13 cellular contexts compared by ENCODE assay signal in genomic region chr15:97316362-97316761, GRCh38.
DNase-seq lines count a peak whose midpoint lies in the region; ATAC-seq and TF ChIP-seq lines count a peak whose summit lies in the region.
"Had no signal": no experiment of that assay in that cellular context is flagged by ENCODE, and none has a peak within 500 bp of the region (broad histone marks: within the 10 kb centered on the region; RNA-seq: fewer than 3 reads in every experiment).

No MANE protein-coding gene starts in this region.

- intact Hi-C loops in activated CD8-positive, alpha-beta T cell treated with anti-CD3 and anti-CD28 coated beads for 36 hours (cut with micrococcal nuclease), result no loop called here

- TF ChIP-seq CTCF in activated CD8-positive, alpha-beta T cell treated with anti-CD3 and anti-CD28 coated beads for 36 hours (IDR thresholded peaks at IDR 0.05), result no peak

- no peak overlapping the region for H3K27ac Mint-ChIP-seq in activated CD8-positive, alpha-beta T cell treated with anti-CD3 and anti-CD28 coated beads for 36 hours
- H3K27ac Mint-ChIP-seq in T-cell, result no peak overlapping the region
- H3K27ac Mint-ChIP-seq: CD8-positive, alpha-beta T cell had no signal

- POLR2A ChIA-PET in HEK293T (lab: Yijun Ruan, JAX), result no interaction called here
- POLR2A ChIA-PET in activated CD8-positive, alpha-beta T cell treated with anti-CD3 and anti-CD28 coated beads for 36 hours (lab: Charles Lee), result no interaction called here
- POLR2A ChIA-PET in T-cell (lab: Charles Lee), result no interaction called here

- CTCF ChIA-PET in HEK293T (lab: Yijun Ruan, JAX) (no interaction called here), T-cell (lab: Charles Lee) (no interaction called here)
- CTCF ChIA-PET in activated CD8-positive, alpha-beta T cell treated with anti-CD3 and anti-CD28 coated beads for 36 hours (lab: Charles Lee), result no interaction called here

- H3K27me3 Mint-ChIP-seq in activated CD8-positive, alpha-beta T cell treated with anti-CD3 and anti-CD28 coated beads for 36 hours, result no peaks in the 10 kb centered on the region
- H3K27me3 Mint-ChIP-seq in T-cell, result no peaks in the 10 kb centered on the region

- no peaks in the 10 kb centered on the region for H3K36me3 Mint-ChIP-seq in activated CD8-positive, alpha-beta T cell treated with anti-CD3 and anti-CD28 coated beads for 36 hours (ENCODE audit: low read depth)
- H3K36me3 Mint-ChIP-seq in T-cell, result no peaks in the 10 kb centered on the region
- H3K36me3 Mint-ChIP-seq: CD8-positive, alpha-beta T cell had no signal

- peak; percentile 43 for DNase-seq in NCI-H748 (lab: John Stamatoyannopoulos, UW; ENCODE audit: unreplicated experiment)
- no peak for DNase-seq in NCI-H748 treated with DMSO at 0.1 percent for 48 hours (lab: John Stamatoyannopoulos, UW)
- DNase-seq in HEK293T (ENCODE audit: extremely low spot score), result peak; percentile 37
- peak; percentile 44 for DNase-seq in NCI-H69 (lab: John Stamatoyannopoulos, UW)
- DNase-seq in renal cortical epithelial cell (ENCODE audit: low read depth), result peak; percentile 21
- DNase-seq in activated CD8-positive, alpha-beta T cell treated with anti-CD3 and anti-CD28 coated beads for 36 hours, result no peak
- DNase-seq in T-cell, result no peak
- no peak for DNase-seq in NCI-H226
- DNase-seq: CD8-positive, alpha-beta T cell; EL; MG63; NCI-H146; NCI-H82 had no signal

- H3K4me1 Mint-ChIP-seq in activated CD8-positive, alpha-beta T cell treated with anti-CD3 and anti-CD28 coated beads for 36 hours (ENCODE audit: low read depth), result no peaks in the 10 kb centered on the region
- H3K4me1 Mint-ChIP-seq in T-cell, result no peaks in the 10 kb centered on the region

- no peak for ATAC-seq in activated CD8-positive, alpha-beta T cell treated with anti-CD3 and anti-CD28 coated beads for 36 hours
- no peak for ATAC-seq in T-cell (replicated peaks in 1 of 4)
- ATAC-seq: CD8-positive, alpha-beta T cell had no signal

- no peak overlapping the region for H3K4me3 Mint-ChIP-seq in activated CD8-positive, alpha-beta T cell treated with anti-CD3 and anti-CD28 coated beads for 36 hours
- no peak overlapping the region for H3K4me3 Mint-ChIP-seq in T-cell
- H3K4me3 Mint-ChIP-seq: CD8-positive, alpha-beta T cell had no signal

- peaks cover 2% of the 10 kb centered on the region for H3K9me3 Mint-ChIP-seq in activated CD8-positive, alpha-beta T cell treated with anti-CD3 and anti-CD28 coated beads for 36 hours
- H3K9me3 Mint-ChIP-seq in T-cell, result peaks cover 5 to 22% (median 10%) of the 10 kb centered on the region in 3 donors

TF ChIP-seq in HEK293T, 16 proteins besides CTCF, POLR2A, EP300 and RAD21:
- TF ChIP-seq L3MBTL2 (conservative IDR thresholded peaks at IDR 0.05) (no peak), ELF4 (IDR thresholded peaks at IDR 0.05) (no peak), PKNOX1 (IDR thresholded peaks at IDR 0.05) (peak; percentile 78), FOXA1 (IDR thresholded peaks at IDR 0.05) (no peak), FOXM1 (IDR thresholded peaks at IDR 0.05; ENCODE audit: borderline replicate concordance) (no peak)

Comparison
In these comparisons a context has a peak if more than half of its experiments do, and no peak if none do; other contexts are left out.
1. DNase-seq: peak in NCI-H748 (single experiment), HEK293T (single experiment), NCI-H69 (single experiment) and renal cortical epithelial cell (single experiment); none in NCI-H748 treated with DMSO at 0.1 percent for 48 hours (single experiment), activated CD8-positive, alpha-beta T cell treated with anti-CD3 and anti-CD28 coated beads for 36 hours (single experiment), T-cell (0 of 34) and NCI-H226 (single experiment).